In the genomic region with DNA sequence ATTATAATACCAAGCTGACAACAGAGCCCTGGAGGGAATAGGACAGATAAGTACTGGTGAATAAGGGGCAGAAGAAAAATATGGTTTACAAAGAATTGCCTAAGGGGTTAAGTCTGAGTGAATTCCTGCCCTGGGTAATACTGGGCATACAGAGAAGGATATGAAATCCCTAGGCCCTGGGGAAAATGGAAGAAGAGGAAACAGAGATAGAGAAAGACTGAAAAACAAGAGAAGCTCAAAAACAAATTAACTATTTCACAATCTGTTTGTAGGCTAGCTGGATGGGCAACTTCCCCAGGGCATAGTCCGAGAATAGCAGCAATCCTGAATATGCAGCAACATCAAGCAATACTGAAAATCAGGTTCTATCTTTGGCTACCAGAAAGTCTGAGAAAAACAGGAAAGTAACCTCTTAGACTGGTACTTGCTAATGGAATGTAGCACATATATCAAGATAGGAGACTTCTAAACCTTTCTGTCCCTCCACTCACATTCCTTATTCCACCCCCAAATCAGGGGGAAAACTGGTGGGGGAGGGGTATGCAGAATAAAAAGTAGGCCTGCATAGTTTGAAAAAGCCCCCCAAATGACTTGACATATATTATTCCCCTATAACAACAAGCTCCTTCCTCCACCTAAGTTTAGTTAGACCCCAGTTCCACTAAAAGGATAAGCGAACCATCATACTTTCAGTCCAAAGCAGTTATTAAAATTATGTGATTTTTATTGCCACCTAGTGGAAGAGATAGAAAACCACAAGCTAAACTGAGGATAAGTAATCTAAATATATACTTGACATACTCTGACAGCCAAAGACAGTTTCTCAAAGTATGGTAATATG, we compare ENCODE assay signal across 9 cellular contexts. TPM values are rescaled to one million over a fixed set of nuclear protein-coding genes. Genes with fewer than 3 reads are reported as not detected.
A peak's percentile ranks its signal among the peaks of the same experiment; 100 is the strongest.
DNase-seq lines count a peak whose midpoint lies in the region; FAIRE-seq and TF ChIP-seq lines count a peak whose summit lies in the region.
"Had no signal": no experiment of that assay in that cellular context is flagged by ENCODE, and none has a peak within 500 bp of the region (broad histone marks: within the 10 kb centered on the region; RNA-seq: fewer than 3 reads in every experiment).

No MANE protein-coding gene starts in this region.

- peak overlapping the region; percentile 19 to 29 for H3K27ac ChIP-seq in right atrium auricular region
- H3K27ac ChIP-seq in skeletal muscle tissue (ENCODE audit: low read depth, low read length), result no peak overlapping the region
- H3K27ac ChIP-seq: BLaER1 treated with 17β-estradiol and CSF1 and Interleukin-3, amounts not matched to agents 10 nM and 100 nM had no signal

- FAIRE-seq in GM12892 (lab: Jason Lieb, UNC), result no peak

- H3K9me3 ChIP-seq in adipocyte (ENCODE audit: control insufficient read depth, low read length) (no peaks in the 10 kb centered on the region), right atrium auricular region (no peaks in the 10 kb centered on the region), skeletal muscle tissue (ENCODE audit: control insufficient read depth in 3 of 3, low read length in 3 of 3) (no peaks in the 10 kb centered on the region)
- H3K9me3 ChIP-seq: BLaER1 treated with 17β-estradiol and CSF1 and Interleukin-3, amounts not matched to agents 10 nM and 100 nM had no signal

- H3K4me3 ChIP-seq in adipocyte (ENCODE audit: low read length), result peak overlapping the region; percentile 72
- no peak overlapping the region for H3K4me3 ChIP-seq in right atrium auricular region
- peak overlapping the region in 2 of 3 donors; percentile 17 to 57 for H3K4me3 ChIP-seq in skeletal muscle tissue (ENCODE audit: low read length in 3 of 3)
- H3K4me3 ChIP-seq: BLaER1 treated with 17β-estradiol and CSF1 and Interleukin-3, amounts not matched to agents 10 nM and 100 nM had no signal

- H3K9ac ChIP-seq in adipocyte (ENCODE audit: low read length), result peak overlapping the region; percentile 89
- peak overlapping the region in 2 of 3 donors; percentile 2 to 44 for H3K9ac ChIP-seq in skeletal muscle tissue (ENCODE audit: low read depth in 1 of 3, low read length in 3 of 3)
- H3K9ac ChIP-seq: BLaER1 treated with 17β-estradiol and CSF1 and Interleukin-3, amounts not matched to agents 10 nM and 100 nM had no signal

- H3K4me1 ChIP-seq in adipocyte (ENCODE audit: control insufficient read depth, insufficient read depth, low read length) (peaks cover 26% of the 10 kb centered on the region), right atrium auricular region (peaks cover 0 to 17% of the 10 kb centered on the region in 2 donors), skeletal muscle tissue (ENCODE audit: control insufficient read depth in 3 of 3, insufficient read depth in 3 of 3, low read length in 3 of 3) (peaks cover 7 to 10% (median 9%) of the 10 kb centered on the region in 3 donors)

- H3K27me3 ChIP-seq in adipocyte (replicated peaks; ENCODE audit: control insufficient read depth, insufficient read depth, low read length) (no peaks in the 10 kb centered on the region), right atrium auricular region (no peaks in the 10 kb centered on the region), skeletal muscle tissue (ENCODE audit: control insufficient read depth in 3 of 3, insufficient read depth in 3 of 3, low read length in 3 of 3) (no peaks in the 10 kb centered on the region)
- H3K27me3 ChIP-seq: BLaER1 treated with 17β-estradiol and CSF1 and Interleukin-3, amounts not matched to agents 10 nM and 100 nM had no signal

- H3K36me3 ChIP-seq in adipocyte (ENCODE audit: control insufficient read depth, insufficient read depth, low read length, severe bottlenecking) (no peaks in the 10 kb centered on the region), right atrium auricular region (no peaks in the 10 kb centered on the region), skeletal muscle tissue (ENCODE audit: control insufficient read depth in 3 of 3, insufficient read depth in 3 of 3, low read length in 3 of 3) (no peaks in the 10 kb centered on the region)

- TF ChIP-seq CTCF in right atrium auricular region (IDR thresholded peaks at IDR 0.05), result peak; percentile 36 to 80

- DNase-seq in NCI-H1436 (lab: John Stamatoyannopoulos, UW) (peak; percentile 20), NCI-H1436 treated with DMSO at 0.1 percent for 48 hours (lab: John Stamatoyannopoulos, UW) (no peak), NCI-H1930 (lab: John Stamatoyannopoulos, UW) (peak; percentile 4), adipocyte (ENCODE audit: low read depth) (peak; percentile 81), right atrium auricular region (ENCODE audit: low spot score) (no peak), GM12892 (ENCODE audit: insufficient read length) (no peak), activated gamma-delta T cell treated with Interleukin-2 at 50 U/mL for 16 hours (no peak)

- no peak for TF ChIP-seq POLR2A in GM12892 (IDR thresholded peaks at IDR 0.05; ENCODE audit: low read depth, low read length)

RNA-seq across cellular contexts. Expression of a gene that starts 20.6 kb away (rescaled TPM):
- total RNA-seq in right atrium auricular region (1 to 10 TPM; 4.8 to 9.1 TPM), skeletal muscle tissue (52.7 TPM)
- polyA plus RNA-seq in GM12892 (2012; ENCODE audit: missing spikeins), result 15.0 TPM

RNA-seq across cellular contexts. Expression of a gene that starts 46.4 kb away (rescaled TPM):
- total RNA-seq in right atrium auricular region (not detected), skeletal muscle tissue (not detected)
- polyA plus RNA-seq in GM12892 (2012; ENCODE audit: missing spikeins), result not detected

Comparison
In these comparisons a context has a peak if more than half of its experiments do, and no peak if none do; other contexts are left out.
1. DNase-seq: peak in NCI-H1436 (single experiment), NCI-H1930 (2 of 2) and adipocyte (single experiment); none in NCI-H1436 treated with DMSO at 0.1 percent for 48 hours (single experiment), right atrium auricular region (single experiment), GM12892 (single experiment) and activated gamma-delta T cell treated with Interleukin-2 at 50 U/mL for 16 hours (single experiment).
2. H3K4me3 ChIP-seq: peak in adipocyte (single experiment) and skeletal muscle tissue (2 of 3); none in right atrium auricular region (0 of 2).